16 cellular contexts compared by ENCODE assay signal in genomic region chr17:76956846-76957540, GRCh38.
DNase-seq lines count a peak whose midpoint lies in the region; TF ChIP-seq lines count a peak whose summit lies in the region.
"Had no signal": no experiment of that assay in that cellular context is flagged by ENCODE, and none has a peak within 500 bp of the region (broad histone marks: within the 10 kb centered on the region; RNA-seq: fewer than 3 reads in every experiment).

No MANE protein-coding gene starts in this region.

- WGBS in neuronal stem cell (ENCODE audit: extremely low coverage in 2 of 2, insufficient read length in 2 of 2, insufficient replicate concordance in 1 of 2), 2 donors, result no CpG with 5 or more reads among the region's 17 CpGs

- peaks cover 25 to 85% (median 68%) of the 10 kb centered on the region in 10 experiments for H3K4me1 ChIP-seq in BLaER1 treated with 17β-estradiol and CSF1 and Interleukin-3, amounts not matched to agents 10 nM and 100 nM
- peaks cover 24% of the 10 kb centered on the region for H3K4me1 ChIP-seq in OCI-LY3 (ENCODE audit: low read length)
- H3K4me1 ChIP-seq in neuronal stem cell (ENCODE audit: control insufficient read depth in 2 of 2, insufficient read depth in 1 of 2, low read depth in 1 of 2, low read length in 2 of 2), result peaks cover 9 to 14% of the 10 kb centered on the region in 2 donors

- H4K91ac ChIP-seq in neuronal stem cell (ENCODE audit: low read depth, low read length, poor library complexity), result no peak overlapping the region

- peak overlapping the region; percentile 80 for H3K18ac ChIP-seq in neuronal stem cell (ENCODE audit: low read length)

- peaks cover 0 to 22% (median 0%) of the 10 kb centered on the region in 11 experiments; a peak in 4 of 22 replicates for H3K27me3 ChIP-seq in BLaER1 treated with 17β-estradiol and CSF1 and Interleukin-3, amounts not matched to agents 10 nM and 100 nM
- H3K27me3 ChIP-seq in OCI-LY3 (ENCODE audit: low read depth, low read length), result peaks cover 10% of the 10 kb centered on the region
- H3K27me3 ChIP-seq in neuronal stem cell (ENCODE audit: control insufficient read depth in 3 of 3, insufficient read depth in 3 of 3, low read depth in 1 of 3, low read length in 3 of 3), result no peaks in the 10 kb centered on the region
- H3K27me3 ChIP-seq: Peyer's patch had no signal

- H2AFZ ChIP-seq in OCI-LY3 (ENCODE audit: low read depth, low read length), result no peak overlapping the region
- H2AFZ ChIP-seq in neuronal stem cell (ENCODE audit: low read length), result peak overlapping the region; percentile 76

- H2BK15ac ChIP-seq in neuronal stem cell (ENCODE audit: low read length), result peak overlapping the region; percentile 84

- H2AK5ac ChIP-seq in neuronal stem cell (ENCODE audit: low read depth, low read length), result peak overlapping the region; percentile 42

- H3K27ac ChIP-seq in BLaER1 treated with 17β-estradiol and CSF1 and Interleukin-3, amounts not matched to agents 10 nM and 100 nM, result peak overlapping the region in 5 of 11 experiments; percentile 32 to 76 (median 70); a peak in 10 of 22 replicates
- no peak overlapping the region for H3K27ac ChIP-seq in OCI-LY3 (ENCODE audit: low read length)
- H3K27ac ChIP-seq in neuronal stem cell (replicated peaks; ENCODE audit: low read length), result no peak overlapping the region
- H3K27ac ChIP-seq: Peyer's patch had no signal

- no peak overlapping the region for H2BK12ac ChIP-seq in neuronal stem cell (ENCODE audit: low read length)

- H2BK5ac ChIP-seq in neuronal stem cell (ENCODE audit: low read length), result peak overlapping the region; percentile 7

- H3K9ac ChIP-seq in BLaER1 treated with 17β-estradiol and CSF1 and Interleukin-3, amounts not matched to agents 10 nM and 100 nM, result peak overlapping the region in 6 of 11 experiments; percentile 18 to 79 (median 72); a peak in 11 of 22 replicates
- H3K9ac ChIP-seq in OCI-LY3 (ENCODE audit: low read length), result no peak overlapping the region
- peak overlapping the region; percentile 74 for H3K9ac ChIP-seq in neuronal stem cell (ENCODE audit: low read depth, low read length, poor library complexity)

- DNase-seq in germinal center (ENCODE audit: low spot score) (peak; percentile 68), neuronal stem cell (ENCODE audit: low spot score) (no peak), G401 (ENCODE audit: low spot score) (no peak), amniotic stem cell (lab: John Stamatoyannopoulos, UW) (no peak), HuH-7.5 (ENCODE audit: low spot score) (no peak), NCI-H2081 treated with DMSO at 0.1 percent for 48 hours (lab: John Stamatoyannopoulos, UW) (no peak)
- DNase-seq: COR-L47, EL, KBM-7, NCI-H1436, NCI-H2029, NCI-H510A, NCI-H774, Peyer's patch had no signal

- peak overlapping the region; percentile 14 for H3K14ac ChIP-seq in neuronal stem cell (ENCODE audit: low read length)

- no peak overlapping the region for H4K8ac ChIP-seq in neuronal stem cell (ENCODE audit: low read depth, low read length)

- no peaks in the 10 kb centered on the region for H3K79me1 ChIP-seq in neuronal stem cell (ENCODE audit: low read depth, low read length)

- H3K23ac ChIP-seq in neuronal stem cell (ENCODE audit: low read depth, low read length, poor library complexity), result no peak overlapping the region

- no peak overlapping the region for H2BK120ac ChIP-seq in neuronal stem cell (ENCODE audit: low read depth, low read length)

- H3K4me3 ChIP-seq in BLaER1 treated with 17β-estradiol and CSF1 and Interleukin-3, amounts not matched to agents 10 nM and 100 nM, result peak overlapping the region in 5 of 10 experiments; percentile 34 to 63 (median 56); a peak in 8 of 20 replicates
- H3K4me3 ChIP-seq in OCI-LY3 (ENCODE audit: low read length), result peak overlapping the region; percentile 47; the same call in 1 of the 2 replicates
- H3K4me3 ChIP-seq in neuronal stem cell (ENCODE audit: low read length in 2 of 2), result no peak overlapping the region
- H3K4me3 ChIP-seq: Peyer's patch had no signal

- no peak for TF ChIP-seq CTCF in OCI-LY3 (IDR thresholded peaks at IDR 0.05; ENCODE audit: low read depth, low read length)

- H3K36me3 ChIP-seq in BLaER1 treated with 17β-estradiol and CSF1 and Interleukin-3, amounts not matched to agents 10 nM and 100 nM, result peaks cover 0 to 12% (median 0%) of the 10 kb centered on the region in 11 experiments; a peak in 6 of 22 replicates
- H3K36me3 ChIP-seq in OCI-LY3 (replicated peaks; ENCODE audit: low read depth, low read length), result no peaks in the 10 kb centered on the region
- H3K36me3 ChIP-seq in neuronal stem cell (replicated peaks in 1 of 2; ENCODE audit: control insufficient read depth in 2 of 2, insufficient read depth in 2 of 2, low read length in 2 of 2), result no peaks in the 10 kb centered on the region
- H3K36me3 ChIP-seq: Peyer's patch had no signal

- no peaks in the 10 kb centered on the region for H3K9me3 ChIP-seq in BLaER1 treated with 17β-estradiol and CSF1 and Interleukin-3, amounts not matched to agents 10 nM and 100 nM (replicated peaks in 1 of 11)
- H3K9me3 ChIP-seq in OCI-LY3 (ENCODE audit: insufficient read depth, low read length) (no peaks in the 10 kb centered on the region), neuronal stem cell (replicated peaks in 1 of 2; ENCODE audit: control insufficient read depth in 2 of 2, insufficient read depth in 1 of 2, low read depth in 1 of 2, low read length in 2 of 2) (no peaks in the 10 kb centered on the region)
- H3K9me3 ChIP-seq: Peyer's patch had no signal

- no peaks in the 10 kb centered on the region for H3K79me2 ChIP-seq in OCI-LY3 (ENCODE audit: low read length)

- H4K20me1 ChIP-seq in BLaER1 treated with 17β-estradiol and CSF1 and Interleukin-3, amounts not matched to agents 10 nM and 100 nM, result peaks cover 0 to 15% (median 0%) of the 10 kb centered on the region in 11 experiments; a peak in 1 of 22 replicates
- H4K20me1 ChIP-seq in OCI-LY3 (ENCODE audit: insufficient read depth, low read length), result no peaks in the 10 kb centered on the region

- in situ Hi-C loops in G401 (cut with HindIII; ENCODE audit: low sequenced_read_pairs), result no loop called here

- H3K4ac ChIP-seq in neuronal stem cell (ENCODE audit: low read length), result peak overlapping the region; percentile 90

- peak overlapping the region; percentile 73 to 98 (median 95); a peak in 21 of 22 replicates for H3K4me2 ChIP-seq in BLaER1 treated with 17β-estradiol and CSF1 and Interleukin-3, amounts not matched to agents 10 nM and 100 nM
- peak overlapping the region; percentile 63 for H3K4me2 ChIP-seq in OCI-LY3 (ENCODE audit: low read length)
- H3K4me2 ChIP-seq in neuronal stem cell (ENCODE audit: insufficient read depth, low read length, poor library complexity, severe bottlenecking), result no peak overlapping the region
